9 cellular contexts compared by ENCODE assay signal in genomic region chr2:26848336-26849055, GRCh38. TPM values are rescaled to one million over a fixed set of nuclear protein-coding genes. Genes with fewer than 3 reads are reported as not detected.
DNase-seq lines count a peak whose midpoint lies in the region; ATAC-seq, FAIRE-seq and TF ChIP-seq lines count a peak whose summit lies in the region.
"Had no signal": no experiment of that assay in that cellular context is flagged by ENCODE, and none has a peak within 500 bp of the region (broad histone marks: within the 10 kb centered on the region; RNA-seq: fewer than 3 reads in every experiment).

No MANE protein-coding gene starts in this region.

- TF ChIP-seq CTCF in Caco-2 (IDR thresholded peaks at IDR 0.05; ENCODE audit: insufficient read depth in 1 of 2, low read depth in 1 of 2, low read length in 1 of 2, severe bottlenecking in 1 of 2, unreplicated experiment in 1 of 2) (no peak), IMR-90 (conservative IDR thresholded peaks at IDR 0.05; ENCODE audit: low read depth, low read length) (no peak), keratinocyte (optimal IDR thresholded peaks at IDR 0.05 in 1 of 3, IDR thresholded peaks at IDR 0.05 in 1 of 3, conservative IDR thresholded peaks at IDR 0.05 in 1 of 3; ENCODE audit: extremely low read depth in 1 of 3, insufficient read depth in 2 of 3, low read length in 3 of 3) (no peak), stomach (IDR thresholded peaks at IDR 0.05) (no peak)

- H3K4me3 ChIP-seq in Caco-2 (ENCODE audit: low read depth, low read length): peak overlapping the region; percentile 40
- H3K4me3 ChIP-seq in IMR-90 (ENCODE audit: insufficient read depth, low read depth, low read length): no peak overlapping the region; the same call in 1 of the 2 replicates
- H3K4me3 ChIP-seq in keratinocyte (ENCODE audit: control insufficient read depth in 2 of 3, extremely low read depth in 1 of 3, insufficient read depth in 2 of 3, low read depth in 1 of 3, low read length in 3 of 3): no peak overlapping the region
- H3K4me3 ChIP-seq in stomach: peak overlapping the region; percentile 35 to 46 (median 39)

- H4K5ac ChIP-seq in IMR-90 (ENCODE audit: low read depth, low read length): no peak overlapping the region

- no peak overlapping the region for H3K4ac ChIP-seq in IMR-90 (ENCODE audit: low read depth, low read length)

- peak overlapping the region; percentile 33 for H2AFZ ChIP-seq in IMR-90 (replicated peaks; ENCODE audit: low read length, poor library complexity)
- H2AFZ ChIP-seq in keratinocyte (ENCODE audit: control insufficient read depth, low read length): no peak overlapping the region

- CTCF ChIA-PET in Caco-2 (lab: Charles Lee) (interaction anchor here (0.6 to 4.1 kb wide), 7 partner anchors 67 to 168 kb away, joined by 3 to 18 read pairs (median 4); no protein-coding TSS in a partner anchor), IMR-90 (lab: Yijun Ruan, JAX) (no interaction called here)
- CTCF ChIA-PET in activated naive CD4-positive, alpha-beta T cell treated with anti-CD3 and anti-CD28 coated beads for 36 hours (lab: Charles Lee): interaction anchor here (1.0 to 9.8 kb wide), 5 partner anchors 73 to 168 kb away, joined by 3 to 123 read pairs (median 11); no protein-coding TSS in a partner anchor

- H3K27me3 ChIP-seq in Caco-2 (replicated peaks; ENCODE audit: control insufficient read depth, insufficient read depth, low read length) (no peaks in the 10 kb centered on the region; the same call in none of the 2 replicates), IMR-90 (ENCODE audit: control insufficient read depth, insufficient read depth, low read length) (peaks cover 83% of the 10 kb centered on the region), keratinocyte (ENCODE audit: control insufficient read depth, extremely low read depth, insufficient read depth, low read length) (peaks cover 73% of the 10 kb centered on the region), stomach (peaks cover 32 to 99% (median 83%) of the 10 kb centered on the region in 3 donors)

- peaks cover 15% of the 10 kb centered on the region for H3K27me3 Mint-ChIP-seq in Caco-2 (ENCODE audit: insufficient read depth, unreplicated experiment)
- peaks cover 45% of the 10 kb centered on the region for H3K27me3 Mint-ChIP-seq in activated naive CD4-positive, alpha-beta T cell treated with anti-CD3 and anti-CD28 coated beads for 36 hours (ENCODE audit: low read depth)

- no peak overlapping the region for H2BK120ac ChIP-seq in IMR-90 (ENCODE audit: low read depth, low read length)

- H2BK20ac ChIP-seq in IMR-90 (ENCODE audit: low read depth, low read length): no peak overlapping the region

- ATAC-seq in IMR-90 (ENCODE audit: low read depth) (peak; percentile 45; the same call in 1 of the 2 replicates), HG03521 (IDR thresholded peaks at IDR 0.05; ENCODE audit: unreplicated experiment) (no peak), GM18909 (IDR thresholded peaks at IDR 0.05; ENCODE audit: poor library complexity, unreplicated experiment) (no peak)

- H2AK5ac ChIP-seq in IMR-90 (ENCODE audit: low read depth, low read length): no peak overlapping the region

- no peak overlapping the region for H4K8ac ChIP-seq in IMR-90 (ENCODE audit: low read depth in 2 of 2, low read length in 2 of 2)

- no peaks in the 10 kb centered on the region for H3K36me3 Mint-ChIP-seq in Caco-2 (ENCODE audit: insufficient read depth, unreplicated experiment)
- no peaks in the 10 kb centered on the region for H3K36me3 Mint-ChIP-seq in activated naive CD4-positive, alpha-beta T cell treated with anti-CD3 and anti-CD28 coated beads for 36 hours (ENCODE audit: low read depth)

- 2% methylated on average over 45 of the region's 75 CpGs; no CpG with 5 or more reads in 1 of the 2 experiments for WGBS in IMR-90 (ENCODE audit: extremely low coverage in 2 of 2, insufficient read length in 1 of 2), 2 experiments
- WGBS in stomach, 5 donors: 1 to 2% (median 1%) methylated on average over 44 to 75 of the region's 75 CpGs

- TF ChIP-seq EP300 in stomach (IDR thresholded peaks at IDR 0.05): no peak

- H3K23ac ChIP-seq in IMR-90 (ENCODE audit: low read depth, low read length): no peak overlapping the region

- intact Hi-C loops in Caco-2 (cut with micrococcal nuclease; ENCODE audit: unreplicated experiment) (no loop called here), IMR-90 (cut with micrococcal nuclease) (loop anchor here (5.0 kb wide), 1 partner anchor 239 kb away; the partner anchor contains the start of gene KHK), stomach (cut with DNase I; ENCODE audit: low total_unique reads) (loop anchor here (5.0 kb wide), 1 partner anchor 94 kb away; no protein-coding TSS in a partner anchor)
- intact Hi-C loops in activated naive CD4-positive, alpha-beta T cell treated with anti-CD3 and anti-CD28 coated beads for 36 hours (cut with micrococcal nuclease): loop anchor here (5.0 to 10.0 kb wide), 3 partner anchors 61 to 456 kb away; partner anchors contain the start of genes CENPA and UCN

- peaks cover 24% of the 10 kb centered on the region for H3K4me1 ChIP-seq in Caco-2
- no peaks in the 10 kb centered on the region for H3K4me1 ChIP-seq in IMR-90 (ENCODE audit: control insufficient read depth, insufficient read depth, low read length)
- peaks cover 4% of the 10 kb centered on the region for H3K4me1 ChIP-seq in keratinocyte (ENCODE audit: control insufficient read depth, extremely low read depth, insufficient read depth, low read length)
- H3K4me1 ChIP-seq in stomach: peaks cover 32 to 40% (median 37%) of the 10 kb centered on the region in 4 donors

- no peak overlapping the region for H3K18ac ChIP-seq in IMR-90 (ENCODE audit: low read depth, low read length)

- in situ Hi-C loops in IMR-90 (cut with MboI; ENCODE audit: low sequenced_read_pairs): no loop called here

- H3K9me3 ChIP-seq in Caco-2 (no peaks in the 10 kb centered on the region), IMR-90 (ENCODE audit: control insufficient read depth, insufficient read depth, low read length) (no peaks in the 10 kb centered on the region; the same call in 1 of the 2 replicates), keratinocyte (ENCODE audit: control insufficient read depth, low read depth, low read length) (no peaks in the 10 kb centered on the region), stomach (no peaks in the 10 kb centered on the region)

- H4K20me1 ChIP-seq in IMR-90 (ENCODE audit: insufficient read depth, low read length) (no peaks in the 10 kb centered on the region), keratinocyte (ENCODE audit: control insufficient read depth, extremely low read depth, insufficient read depth, low read length) (no peaks in the 10 kb centered on the region)

- no peak overlapping the region; the same call in 1 of the 2 replicates for H3K4me2 ChIP-seq in IMR-90 (ENCODE audit: low read depth, low read length)
- H3K4me2 ChIP-seq in keratinocyte (ENCODE audit: control insufficient read depth, extremely low read depth, insufficient read depth, low read depth, low read length): peak overlapping the region; percentile 27

- H3K9ac ChIP-seq in IMR-90 (ENCODE audit: low read depth, low read length): no peak overlapping the region
- no peak overlapping the region for H3K9ac ChIP-seq in keratinocyte (ENCODE audit: control insufficient read depth, extremely low read depth, insufficient read depth, low read length)

- peak overlapping the region; percentile 65 for H3K4me3 Mint-ChIP-seq in Caco-2 (ENCODE audit: unreplicated experiment)
- peak overlapping the region; percentile 66 for H3K4me3 Mint-ChIP-seq in activated naive CD4-positive, alpha-beta T cell treated with anti-CD3 and anti-CD28 coated beads for 36 hours

- no peak for TF ChIP-seq RAD21 in IMR-90 (IDR thresholded peaks at IDR 0.05; ENCODE audit: low read length)

- FAIRE-seq in keratinocyte (lab: Jason Lieb, UNC): no peak
- FAIRE-seq: colon had no signal

- no peak overlapping the region for H2BK5ac ChIP-seq in IMR-90 (ENCODE audit: low read depth, low read length, poor library complexity, severe bottlenecking)

- H2BK15ac ChIP-seq in IMR-90 (ENCODE audit: low read depth, low read length): no peak overlapping the region

- H3K4me1 Mint-ChIP-seq in Caco-2 (ENCODE audit: low read depth, unreplicated experiment): no peaks in the 10 kb centered on the region
- H3K4me1 Mint-ChIP-seq in activated naive CD4-positive, alpha-beta T cell treated with anti-CD3 and anti-CD28 coated beads for 36 hours (ENCODE audit: low read depth): peaks cover 15% of the 10 kb centered on the region

- POLR2A ChIA-PET in Caco-2 (lab: Charles Lee) (interaction anchor here (0.7 kb wide), 3 partner anchors 60 to 155 kb away, joined by 3 to 5 read pairs (median 4); no protein-coding TSS in a partner anchor), IMR-90 (lab: Charles Lee; ENCODE audit: unreplicated experiment) (interaction anchor here (0.5 to 0.6 kb wide), 2 partner anchors 9 to 10 kb away, joined by 5 read pairs; no protein-coding TSS in a partner anchor)

- DNase-seq in Caco-2: peak in 1 of 2 experiments; percentile 43
- no peak for DNase-seq in IMR-90
- DNase-seq in activated naive CD4-positive, alpha-beta T cell treated with anti-CD3 and anti-CD28 coated beads for 36 hours: no peak
- DNase-seq in keratinocyte (ENCODE audit: low read depth, low spot score): no peak
- no peak for DNase-seq in stomach
- no peak for DNase-seq in DMS114 treated with DMSO at 0.1 percent for 48 hours (lab: John Stamatoyannopoulos, UW; ENCODE audit: unreplicated experiment)

- dilution Hi-C loops in IMR-90 (cut with HindIII; ENCODE audit: low sequenced_read_pairs, unreplicated experiment): no loop called here
- dilution Hi-C loops in keratinocyte (cut with MboI; ENCODE audit: extremely low pct_ligation_motif_present, low sequenced_read_pairs): no loop called here

- H3K36me3 ChIP-seq in Caco-2 (ENCODE audit: control insufficient read depth, insufficient read depth, low read length) (no peaks in the 10 kb centered on the region), IMR-90 (ENCODE audit: control insufficient read depth, insufficient read depth, low read length) (no peaks in the 10 kb centered on the region), keratinocyte (ENCODE audit: control insufficient read depth in 2 of 2, extremely low read depth in 1 of 2, insufficient read depth in 2 of 2, low read length in 2 of 2) (no peaks in the 10 kb centered on the region), stomach (no peaks in the 10 kb centered on the region)

- no peaks in the 10 kb centered on the region for H3K79me2 ChIP-seq in keratinocyte (ENCODE audit: control insufficient read depth, insufficient read depth, low read length)

- H3K9me3 Mint-ChIP-seq in Caco-2 (ENCODE audit: unreplicated experiment): no peaks in the 10 kb centered on the region
- no peaks in the 10 kb centered on the region for H3K9me3 Mint-ChIP-seq in activated naive CD4-positive, alpha-beta T cell treated with anti-CD3 and anti-CD28 coated beads for 36 hours

- H3K14ac ChIP-seq in IMR-90 (replicated peaks; ENCODE audit: low read depth, low read length): no peak overlapping the region

- no peak overlapping the region for H3K27ac Mint-ChIP-seq in Caco-2 (ENCODE audit: unreplicated experiment)
- H3K27ac Mint-ChIP-seq in activated naive CD4-positive, alpha-beta T cell treated with anti-CD3 and anti-CD28 coated beads for 36 hours: no peak overlapping the region

- no peaks in the 10 kb centered on the region for H3K79me1 ChIP-seq in IMR-90 (ENCODE audit: low read depth in 1 of 2, low read length in 2 of 2)

- H3K9me1 ChIP-seq in IMR-90 (ENCODE audit: insufficient read depth, low read length): no peaks in the 10 kb centered on the region
- H3K9me1 ChIP-seq in keratinocyte (ENCODE audit: control insufficient read depth, extremely low read depth, insufficient read depth, low read length): no peaks in the 10 kb centered on the region

- no peak overlapping the region for H3K56ac ChIP-seq in IMR-90 (ENCODE audit: extremely low read depth, insufficient read depth, low read length)

- H3K27ac ChIP-seq in IMR-90 (ENCODE audit: insufficient read depth, low read length) (no peak overlapping the region), keratinocyte (ENCODE audit: control insufficient read depth, insufficient read depth, low read length) (no peak overlapping the region), stomach (no peak overlapping the region)

- no peak overlapping the region for H4K91ac ChIP-seq in IMR-90 (ENCODE audit: insufficient read depth, low read depth, low read length)

- no peak overlapping the region for H2AK9ac ChIP-seq in IMR-90 (replicated peaks; ENCODE audit: low read depth, low read length, poor library complexity)

- BruUV-seq in Caco-2 (replicated peaks; lab: Mats Ljungman, UMichigan): no TSS peak
- BruUV-seq in IMR-90 (replicated peaks; lab: Mats Ljungman, UMichigan): no TSS peak

- TF ChIP-seq POLR2A in IMR-90 (IDR thresholded peaks at IDR 0.05; ENCODE audit: low read depth, low read length) (no peak), stomach (IDR thresholded peaks at IDR 0.05) (no peak)

RNA-seq across cellular contexts. Expression of gene DPYSL5, which starts 0.6 kb away (rescaled TPM):
- total RNA-seq in Caco-2 (2022): 0.74 and 2.4 TPM in 2 replicates
- not detected in 2 replicates for total RNA-seq in IMR-90 (2012; rRNA removed)
- polyA plus RNA-seq in IMR-90 (2012; rRNA removed): not detected in 2 replicates
- not detected in 2 replicates for polyA plus RNA-seq in IMR-90 (2012; cell fraction: cytosol; rRNA removed)
- not detected in 2 replicates for polyA plus RNA-seq in IMR-90 (2012; cell fraction: nucleus; rRNA removed; ENCODE audit: low replicate concordance)
- under 1 TPM in 1 of 2 experiments, not detected in 1; 0.07 TPM for total RNA-seq in activated naive CD4-positive, alpha-beta T cell treated with anti-CD3 and anti-CD28 coated beads for 36 hours
- not detected in 3 replicates for polyA plus RNA-seq in keratinocyte
- not detected for polyA plus RNA-seq in keratinocyte (2011; ENCODE audit: low read depth)
- not detected in 2 replicates for polyA plus RNA-seq in keratinocyte (2011; cell fraction: cytosol; rRNA removed)
- not detected in 2 replicates for polyA plus RNA-seq in keratinocyte (2011; cell fraction: nucleus; rRNA removed)
- polyA plus RNA-seq in keratinocyte (2012; ENCODE audit: low replicate concordance): not detected in 2 replicates
- polyA minus RNA-seq in keratinocyte: not detected in 3 replicates
- not detected for polyA minus RNA-seq in keratinocyte (2011; cell fraction: cytosol; rRNA and poly(A)+ RNA removed)
- polyA minus RNA-seq in keratinocyte (2011; cell fraction: nucleus; rRNA and poly(A)+ RNA removed): not detected in 2 replicates
- total RNA-seq in stomach: under 1 TPM in 1 of 5 donors, not detected in 4; 0.55 TPM
- polyA plus RNA-seq in stomach: under 1 TPM in 1 of 3 donors, not detected in 2; 0.06 TPM

Comparison
In these comparisons a context has a peak if more than half of its experiments do, and no peak if none do; other contexts are left out.
1. H3K4me3 ChIP-seq: peak in Caco-2 (single experiment) and stomach (4 of 4); none in IMR-90 (single experiment) and keratinocyte (0 of 3).